ENCODE assay signal across 23 cellular contexts in the genomic region with DNA sequence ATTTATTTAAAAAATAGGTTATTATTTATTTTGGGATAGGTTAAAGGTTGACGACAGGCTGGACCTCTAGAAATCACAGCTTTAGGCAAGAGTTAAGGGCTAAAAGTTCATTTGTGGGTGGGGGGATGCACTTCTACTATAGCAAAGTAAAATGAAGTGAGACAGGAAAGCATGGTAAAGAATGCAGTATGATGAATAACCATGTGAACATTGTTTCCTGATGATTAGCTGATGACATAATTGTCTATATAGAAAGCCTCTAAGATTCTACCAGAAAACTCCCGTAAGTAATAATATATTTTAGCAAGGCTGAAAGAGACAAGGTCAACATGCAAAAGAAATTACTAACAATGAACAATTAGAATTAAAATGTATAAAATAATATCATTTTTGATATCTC.
"Had no signal": no experiment of that assay in that cellular context is flagged by ENCODE, and none has a peak within 500 bp of the region (broad histone marks: within the 10 kb centered on the region; RNA-seq: fewer than 3 reads in every experiment).

No MANE protein-coding gene starts in this region.

- H3K27me3 ChIP-seq: SJSA1 had no signal

- DNase-seq: activated CD4-positive, alpha-beta T cell treated with anti-CD3 and anti-CD28 coated beads for 4 hours; activated CD8-positive, alpha-beta memory T cell treated with anti-CD3 and anti-CD28 coated beads, Interleukin-2, amount 50 U/mL, for 4 hours; activated CD8-positive, alpha-beta T cell treated with anti-CD3 and anti-CD28 coated beads for 36 hours; activated gamma-delta T cell treated with Interleukin-2 at 50 U/mL for 16 hours; activated naive CD4-positive, alpha-beta T cell treated with anti-CD3 and anti-CD28 coated beads, Interleukin-2, amount 10 ng/mL, durations not matched to agents 7 days and 5 days; activated naive CD8-positive, alpha-beta T cell treated with anti-CD3 and anti-CD28 coated beads for 36 hours; activated T-cell treated with anti-CD3 and anti-CD28 coated beads, Interleukin-2, amount 50 U/mL, for 72 hours; caudate nucleus; Kasumi-1; KBM-7; NCI-H1092; NCI-H1417; NCI-H1930; NCI-H2171; NCI-H2227 treated with DMSO at 0.1 percent for 48 hours; NCI-H526 treated with DMSO at 0.1 percent for 48 hours; NCI-H82; RPMI8226; SHP77; SW 1271 had no signal

- H3K9me3 ChIP-seq: SJSA1 had no signal

- H3K36me3 ChIP-seq: SJSA1 had no signal

- H3K4me3 ChIP-seq: SJSA1 had no signal

- H3K27ac ChIP-seq: SJSA1 had no signal

- H3K4me1 ChIP-seq: SJSA1 had no signal

- ATAC-seq: activated CD4-positive, CD25-positive, alpha-beta regulatory T cell treated with anti-CD3 and anti-CD28 coated beads, Interleukin-2, amount 50 U/mL, for 24 hours; activated CD8-positive, alpha-beta T cell treated with anti-CD3 and anti-CD28 coated beads for 36 hours; activated T-cell treated with anti-CD3 and anti-CD28 coated beads, Interleukin-2, amount 50 U/mL, for 72 hours; SK-N-SH treated with all-trans-retinoic acid at 6 μM for 48 hours had no signal
